Comparison of ENCODE assay signal across 1 cellular context in the genomic region with DNA sequence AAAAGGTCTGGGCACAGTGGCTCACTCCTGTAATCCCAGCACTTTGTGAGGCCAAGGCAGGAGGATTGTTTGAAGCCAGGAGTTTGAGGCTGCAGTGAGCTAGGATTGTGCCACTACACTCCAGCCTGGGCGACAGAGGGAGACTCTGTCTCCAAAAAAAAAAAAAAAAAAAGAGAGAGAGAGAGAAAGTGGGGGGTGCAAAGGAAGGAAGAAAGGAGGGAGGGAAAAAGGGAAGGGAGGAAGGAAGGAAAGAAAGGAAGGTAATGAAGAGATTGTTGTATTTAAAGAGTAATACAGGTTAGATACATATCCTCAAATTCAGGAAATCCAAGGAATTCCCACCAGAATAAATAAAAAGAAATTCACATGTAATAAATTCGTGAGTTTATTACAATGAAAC.
TF ChIP-seq lines count a peak whose summit lies in the region.

No MANE protein-coding gene starts in this region.

TF ChIP-seq in SK-N-SH treated with all-trans-retinoic acid at 6 μM for 48 hours, 23 proteins besides CTCF, POLR2A, EP300 and RAD21 (continued from another document):
- TF ChIP-seq, protein P1, sequence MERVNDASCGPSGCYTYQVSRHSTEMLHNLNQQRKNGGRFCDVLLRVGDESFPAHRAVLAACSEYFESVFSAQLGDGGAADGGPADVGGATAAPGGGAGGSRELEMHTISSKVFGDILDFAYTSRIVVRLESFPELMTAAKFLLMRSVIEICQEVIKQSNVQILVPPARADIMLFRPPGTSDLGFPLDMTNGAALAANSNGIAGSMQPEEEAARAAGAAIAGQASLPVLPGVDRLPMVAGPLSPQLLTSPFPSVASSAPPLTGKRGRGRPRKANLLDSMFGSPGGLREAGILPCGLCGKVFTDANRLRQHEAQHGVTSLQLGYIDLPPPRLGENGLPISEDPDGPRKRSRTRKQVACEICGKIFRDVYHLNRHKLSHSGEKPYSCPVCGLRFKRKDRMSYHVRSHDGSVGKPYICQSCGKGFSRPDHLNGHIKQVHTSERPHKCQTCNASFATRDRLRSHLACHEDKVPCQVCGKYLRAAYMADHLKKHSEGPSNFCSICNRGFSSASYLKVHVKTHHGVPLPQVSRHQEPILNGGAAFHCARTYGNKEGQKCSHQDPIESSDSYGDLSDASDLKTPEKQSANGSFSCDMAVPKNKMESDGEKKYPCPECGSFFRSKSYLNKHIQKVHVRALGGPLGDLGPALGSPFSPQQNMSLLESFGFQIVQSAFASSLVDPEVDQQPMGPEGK (CRISPR knock-in tag; IDR thresholded peaks at IDR 0.05; ENCODE audit: borderline replicate concordance): no peak
- no peak for TF ChIP-seq GLIS3 (CRISPR knock-in tag; IDR thresholded peaks at IDR 0.05)
- no peak for TF ChIP-seq CREB5 (CRISPR knock-in tag; IDR thresholded peaks at IDR 0.05; ENCODE audit: low read depth)
- TF ChIP-seq ESRRG (CRISPR knock-in tag; IDR thresholded peaks at IDR 0.05): no peak
- TF ChIP-seq SNAI2 (CRISPR knock-in tag; IDR thresholded peaks at IDR 0.05): no peak
- no peak for TF ChIP-seq TCF4 (CRISPR knock-in tag; IDR thresholded peaks at IDR 0.05; ENCODE audit: borderline replicate concordance)
- no peak for TF ChIP-seq ISL1 (CRISPR knock-in tag; IDR thresholded peaks at IDR 0.05)
- no peak for TF ChIP-seq ZNF8 (CRISPR knock-in tag; IDR thresholded peaks at IDR 0.05)
- no peak for TF ChIP-seq TSHZ2 (CRISPR knock-in tag; IDR thresholded peaks at IDR 0.05)
- TF ChIP-seq ZNF70 (CRISPR knock-in tag; IDR thresholded peaks at IDR 0.05): no peak
- no peak for TF ChIP-seq CSDC2 (CRISPR knock-in tag; IDR thresholded peaks at IDR 0.05)
- TF ChIP-seq BACH2 (CRISPR knock-in tag; IDR thresholded peaks at IDR 0.05; ENCODE audit: borderline replicate concordance): no peak
- TF ChIP-seq OSR1 (CRISPR knock-in tag; IDR thresholded peaks at IDR 0.05): no peak
- no peak for TF ChIP-seq ZFP3 (CRISPR knock-in tag; IDR thresholded peaks at IDR 0.05)
- TF ChIP-seq ZFP30 (CRISPR knock-in tag; IDR thresholded peaks at IDR 0.05): no peak
TF ChIP-seq in SK-N-SH treated with all-trans-retinoic acid at 6 μM for 48 hours: peak in this region for 0.
